Comparison of ENCODE assay signal across 1 cellular context in genomic region chr21:38913120-38913975, GRCh38.
TF ChIP-seq lines count a peak whose summit lies in the region.

No MANE protein-coding gene starts in this region.

TF ChIP-seq in HEK293, 187 proteins besides CTCF, POLR2A, EP300 and RAD21 (continued from another document and continues in another):
- TF ChIP-seq, protein P1, sequence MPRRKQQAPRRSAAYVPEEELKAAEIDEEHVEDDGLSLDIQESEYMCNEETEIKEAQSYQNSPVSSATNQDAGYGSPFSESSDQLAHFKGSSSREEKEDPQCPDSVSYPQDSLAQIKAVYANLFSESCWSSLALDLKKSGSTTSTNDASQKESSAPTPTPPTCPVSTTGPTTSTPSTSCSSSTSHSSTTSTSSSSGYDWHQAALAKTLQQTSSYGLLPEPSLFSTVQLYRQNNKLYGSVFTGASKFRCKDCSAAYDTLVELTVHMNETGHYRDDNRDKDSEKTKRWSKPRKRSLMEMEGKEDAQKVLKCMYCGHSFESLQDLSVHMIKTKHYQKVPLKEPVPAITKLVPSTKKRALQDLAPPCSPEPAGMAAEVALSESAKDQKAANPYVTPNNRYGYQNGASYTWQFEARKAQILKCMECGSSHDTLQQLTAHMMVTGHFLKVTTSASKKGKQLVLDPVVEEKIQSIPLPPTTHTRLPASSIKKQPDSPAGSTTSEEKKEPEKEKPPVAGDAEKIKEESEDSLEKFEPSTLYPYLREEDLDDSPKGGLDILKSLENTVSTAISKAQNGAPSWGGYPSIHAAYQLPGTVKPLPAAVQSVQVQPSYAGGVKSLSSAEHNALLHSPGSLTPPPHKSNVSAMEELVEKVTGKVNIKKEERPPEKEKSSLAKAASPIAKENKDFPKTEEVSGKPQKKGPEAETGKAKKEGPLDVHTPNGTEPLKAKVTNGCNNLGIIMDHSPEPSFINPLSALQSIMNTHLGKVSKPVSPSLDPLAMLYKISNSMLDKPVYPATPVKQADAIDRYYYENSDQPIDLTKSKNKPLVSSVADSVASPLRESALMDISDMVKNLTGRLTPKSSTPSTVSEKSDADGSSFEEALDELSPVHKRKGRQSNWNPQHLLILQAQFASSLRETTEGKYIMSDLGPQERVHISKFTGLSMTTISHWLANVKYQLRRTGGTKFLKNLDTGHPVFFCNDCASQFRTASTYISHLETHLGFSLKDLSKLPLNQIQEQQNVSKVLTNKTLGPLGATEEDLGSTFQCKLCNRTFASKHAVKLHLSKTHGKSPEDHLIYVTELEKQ (tag by site-specific recombination; IDR thresholded peaks at IDR 0.05; ENCODE audit: borderline replicate concordance), result no peak
- TF ChIP-seq, protein P2, sequence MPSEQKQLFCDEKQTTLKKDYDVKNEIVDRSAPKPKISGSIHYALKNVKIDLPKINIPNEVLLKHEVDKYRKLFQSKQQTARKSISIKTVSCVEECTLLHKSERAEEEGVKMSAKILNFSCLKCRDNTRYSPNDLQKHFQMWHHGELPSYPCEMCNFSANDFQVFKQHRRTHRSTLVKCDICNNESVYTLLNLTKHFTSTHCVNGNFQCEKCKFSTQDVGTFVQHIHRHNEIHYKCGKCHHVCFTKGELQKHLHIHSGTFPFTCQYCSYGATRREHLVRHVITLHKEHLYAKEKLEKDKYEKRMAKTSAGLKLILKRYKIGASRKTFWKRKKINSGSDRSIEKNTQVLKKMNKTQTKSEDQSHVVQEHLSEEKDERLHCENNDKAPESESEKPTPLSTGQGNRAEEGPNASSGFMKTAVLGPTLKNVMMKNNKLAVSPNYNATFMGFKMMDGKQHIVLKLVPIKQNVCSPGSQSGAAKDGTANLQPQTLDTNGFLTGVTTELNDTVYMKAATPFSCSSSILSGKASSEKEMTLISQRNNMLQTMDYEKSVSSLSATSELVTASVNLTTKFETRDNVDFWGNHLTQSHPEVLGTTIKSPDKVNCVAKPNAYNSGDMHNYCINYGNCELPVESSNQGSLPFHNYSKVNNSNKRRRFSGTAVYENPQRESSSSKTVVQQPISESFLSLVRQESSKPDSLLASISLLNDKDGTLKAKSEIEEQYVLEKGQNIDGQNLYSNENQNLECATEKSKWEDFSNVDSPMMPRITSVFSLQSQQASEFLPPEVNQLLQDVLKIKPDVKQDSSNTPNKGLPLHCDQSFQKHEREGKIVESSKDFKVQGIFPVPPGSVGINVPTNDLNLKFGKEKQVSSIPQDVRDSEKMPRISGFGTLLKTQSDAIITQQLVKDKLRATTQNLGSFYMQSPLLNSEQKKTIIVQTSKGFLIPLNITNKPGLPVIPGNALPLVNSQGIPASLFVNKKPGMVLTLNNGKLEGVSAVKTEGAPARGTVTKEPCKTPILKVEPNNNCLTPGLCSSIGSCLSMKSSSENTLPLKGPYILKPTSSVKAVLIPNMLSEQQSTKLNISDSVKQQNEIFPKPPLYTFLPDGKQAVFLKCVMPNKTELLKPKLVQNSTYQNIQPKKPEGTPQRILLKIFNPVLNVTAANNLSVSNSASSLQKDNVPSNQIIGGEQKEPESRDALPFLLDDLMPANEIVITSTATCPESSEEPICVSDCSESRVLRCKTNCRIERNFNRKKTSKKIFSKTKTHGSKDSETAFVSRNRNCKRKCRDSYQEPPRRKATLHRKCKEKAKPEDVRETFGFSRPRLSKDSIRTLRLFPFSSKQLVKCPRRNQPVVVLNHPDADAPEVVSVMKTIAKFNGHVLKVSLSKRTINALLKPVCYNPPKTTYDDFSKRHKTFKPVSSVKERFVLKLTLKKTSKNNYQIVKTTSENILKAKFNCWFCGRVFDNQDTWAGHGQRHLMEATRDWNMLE (tag by site-specific recombination; conservative IDR thresholded peaks at IDR 0.05; ENCODE audit: low read depth), result no peak
- TF ChIP-seq ZNF660 (tag by site-specific recombination; IDR thresholded peaks at IDR 0.05) (no peak), REPIN1 (tag by site-specific recombination; IDR thresholded peaks at IDR 0.05; ENCODE audit: low read depth) (no peak), ZNF140 (tag by site-specific recombination; IDR thresholded peaks at IDR 0.05) (no peak), ZBTB44 (tag by site-specific recombination; IDR thresholded peaks at IDR 0.05) (no peak), ZNF623 (tag by site-specific recombination; IDR thresholded peaks at IDR 0.05) (no peak), WT1 (tag by site-specific recombination; IDR thresholded peaks at IDR 0.05) (peak; percentile 26; the same call in 1 of the 2 replicates), ZNF621 (tag by site-specific recombination; IDR thresholded peaks at IDR 0.05) (no peak), ZNF843 (tag by site-specific recombination; IDR thresholded peaks at IDR 0.05) (no peak), ZNF335 (tag by site-specific recombination; conservative IDR thresholded peaks at IDR 0.05) (no peak), GLIS2 (tag by site-specific recombination; IDR thresholded peaks at IDR 0.05) (no peak), BCL11B (tag by site-specific recombination; IDR thresholded peaks at IDR 0.05; ENCODE audit: low read depth) (no peak), ZNF549 (tag by site-specific recombination; IDR thresholded peaks at IDR 0.05) (no peak), ZNF658 (tag by site-specific recombination; IDR thresholded peaks at IDR 0.05) (no peak; the same call in 1 of the 2 replicates), ELK4 (IDR thresholded peaks at IDR 0.05; ENCODE audit: borderline replicate concordance, low read depth, low read length) (no peak), ZNF792 (tag by site-specific recombination; IDR thresholded peaks at IDR 0.05) (no peak), ZNF548 (tag by site-specific recombination; IDR thresholded peaks at IDR 0.05) (no peak), ZNF341 (tag by site-specific recombination; IDR thresholded peaks at IDR 0.05; ENCODE audit: low read depth) (no peak), ZNF214 (tag by site-specific recombination; IDR thresholded peaks at IDR 0.05; ENCODE audit: borderline replicate concordance) (no peak), ZNF366 (tag by site-specific recombination; conservative IDR thresholded peaks at IDR 0.05) (no peak), ZNF16 (tag by site-specific recombination; IDR thresholded peaks at IDR 0.05; ENCODE audit: low read depth) (no peak), ZNF704 (tag by site-specific recombination; IDR thresholded peaks at IDR 0.05) (no peak), ZBTB20 (tag by site-specific recombination; IDR thresholded peaks at IDR 0.05) (0 out of 2 replicates have a peak, but pooled peaks have one; percentile 31), ZNF555 (tag by site-specific recombination; conservative IDR thresholded peaks at IDR 0.05) (no peak), ZNF394 (tag by site-specific recombination; IDR thresholded peaks at IDR 0.05; ENCODE audit: borderline replicate concordance) (no peak), ZNF48 (tag by site-specific recombination; IDR thresholded peaks at IDR 0.05) (no peak), SCRT2 (tag by site-specific recombination; IDR thresholded peaks at IDR 0.05) (no peak), ZBTB21 (tag by site-specific recombination; IDR thresholded peaks at IDR 0.05) (peak; percentile 45; the same call in 1 of the 2 replicates), PRDM1 (tag by site-specific recombination; IDR thresholded peaks at IDR 0.05) (no peak), PATZ1 (tag by site-specific recombination; IDR thresholded peaks at IDR 0.05) (peak; percentile 64), GLI4 (tag by site-specific recombination; IDR thresholded peaks at IDR 0.05) (peak; percentile 84), ZNF239 (tag by site-specific recombination; IDR thresholded peaks at IDR 0.05) (no peak), ZNF175 (tag by site-specific recombination; IDR thresholded peaks at IDR 0.05) (no peak), HOXA7 (CRISPR knock-in tag; IDR thresholded peaks at IDR 0.05; ENCODE audit: borderline replicate concordance) (no peak), ZNF837 (tag by site-specific recombination; IDR thresholded peaks at IDR 0.05) (no peak), ZEB2 (tag by site-specific recombination; IDR thresholded peaks at IDR 0.05) (no peak), FEZF1 (tag by site-specific recombination; IDR thresholded peaks at IDR 0.05) (no peak)
- TF ChIP-seq, protein P3, sequence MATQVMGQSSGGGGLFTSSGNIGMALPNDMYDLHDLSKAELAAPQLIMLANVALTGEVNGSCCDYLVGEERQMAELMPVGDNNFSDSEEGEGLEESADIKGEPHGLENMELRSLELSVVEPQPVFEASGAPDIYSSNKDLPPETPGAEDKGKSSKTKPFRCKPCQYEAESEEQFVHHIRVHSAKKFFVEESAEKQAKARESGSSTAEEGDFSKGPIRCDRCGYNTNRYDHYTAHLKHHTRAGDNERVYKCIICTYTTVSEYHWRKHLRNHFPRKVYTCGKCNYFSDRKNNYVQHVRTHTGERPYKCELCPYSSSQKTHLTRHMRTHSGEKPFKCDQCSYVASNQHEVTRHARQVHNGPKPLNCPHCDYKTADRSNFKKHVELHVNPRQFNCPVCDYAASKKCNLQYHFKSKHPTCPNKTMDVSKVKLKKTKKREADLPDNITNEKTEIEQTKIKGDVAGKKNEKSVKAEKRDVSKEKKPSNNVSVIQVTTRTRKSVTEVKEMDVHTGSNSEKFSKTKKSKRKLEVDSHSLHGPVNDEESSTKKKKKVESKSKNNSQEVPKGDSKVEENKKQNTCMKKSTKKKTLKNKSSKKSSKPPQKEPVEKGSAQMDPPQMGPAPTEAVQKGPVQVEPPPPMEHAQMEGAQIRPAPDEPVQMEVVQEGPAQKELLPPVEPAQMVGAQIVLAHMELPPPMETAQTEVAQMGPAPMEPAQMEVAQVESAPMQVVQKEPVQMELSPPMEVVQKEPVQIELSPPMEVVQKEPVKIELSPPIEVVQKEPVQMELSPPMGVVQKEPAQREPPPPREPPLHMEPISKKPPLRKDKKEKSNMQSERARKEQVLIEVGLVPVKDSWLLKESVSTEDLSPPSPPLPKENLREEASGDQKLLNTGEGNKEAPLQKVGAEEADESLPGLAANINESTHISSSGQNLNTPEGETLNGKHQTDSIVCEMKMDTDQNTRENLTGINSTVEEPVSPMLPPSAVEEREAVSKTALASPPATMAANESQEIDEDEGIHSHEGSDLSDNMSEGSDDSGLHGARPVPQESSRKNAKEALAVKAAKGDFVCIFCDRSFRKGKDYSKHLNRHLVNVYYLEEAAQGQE (tag by site-specific recombination; IDR thresholded peaks at IDR 0.05), result no peak
- TF ChIP-seq, protein P4, sequence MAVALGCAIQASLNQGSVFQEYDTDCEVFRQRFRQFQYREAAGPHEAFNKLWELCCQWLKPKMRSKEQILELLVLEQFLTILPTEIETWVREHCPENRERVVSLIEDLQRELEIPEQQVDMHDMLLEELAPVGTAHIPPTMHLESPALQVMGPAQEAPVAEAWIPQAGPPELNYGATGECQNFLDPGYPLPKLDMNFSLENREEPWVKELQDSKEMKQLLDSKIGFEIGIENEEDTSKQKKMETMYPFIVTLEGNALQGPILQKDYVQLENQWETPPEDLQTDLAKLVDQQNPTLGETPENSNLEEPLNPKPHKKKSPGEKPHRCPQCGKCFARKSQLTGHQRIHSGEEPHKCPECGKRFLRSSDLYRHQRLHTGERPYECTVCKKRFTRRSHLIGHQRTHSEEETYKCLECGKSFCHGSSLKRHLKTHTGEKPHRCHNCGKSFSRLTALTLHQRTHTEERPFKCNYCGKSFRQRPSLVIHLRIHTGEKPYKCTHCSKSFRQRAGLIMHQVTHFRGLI (tag by site-specific recombination; IDR thresholded peaks at IDR 0.05), result no peak
- TF ChIP-seq, protein P5, sequence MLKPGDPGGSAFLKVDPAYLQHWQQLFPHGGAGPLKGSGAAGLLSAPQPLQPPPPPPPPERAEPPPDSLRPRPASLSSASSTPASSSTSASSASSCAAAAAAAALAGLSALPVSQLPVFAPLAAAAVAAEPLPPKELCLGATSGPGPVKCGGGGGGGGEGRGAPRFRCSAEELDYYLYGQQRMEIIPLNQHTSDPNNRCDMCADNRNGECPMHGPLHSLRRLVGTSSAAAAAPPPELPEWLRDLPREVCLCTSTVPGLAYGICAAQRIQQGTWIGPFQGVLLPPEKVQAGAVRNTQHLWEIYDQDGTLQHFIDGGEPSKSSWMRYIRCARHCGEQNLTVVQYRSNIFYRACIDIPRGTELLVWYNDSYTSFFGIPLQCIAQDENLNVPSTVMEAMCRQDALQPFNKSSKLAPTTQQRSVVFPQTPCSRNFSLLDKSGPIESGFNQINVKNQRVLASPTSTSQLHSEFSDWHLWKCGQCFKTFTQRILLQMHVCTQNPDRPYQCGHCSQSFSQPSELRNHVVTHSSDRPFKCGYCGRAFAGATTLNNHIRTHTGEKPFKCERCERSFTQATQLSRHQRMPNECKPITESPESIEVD (tag by site-specific recombination; IDR thresholded peaks at IDR 0.05), result no peak
